22 cellular contexts compared by ENCODE assay signal in genomic region chr2:111205774-111206173, GRCh38.
"Had no signal": no experiment of that assay in that cellular context is flagged by ENCODE, and none has a peak within 500 bp of the region (broad histone marks: within the 10 kb centered on the region; RNA-seq: fewer than 3 reads in every experiment).

No MANE protein-coding gene starts in this region.

- DNase-seq: activated CD4-positive, alpha-beta memory T cell treated with anti-CD3 and anti-CD28 coated beads, Interleukin-2, amount 10 ng/mL, durations not matched to agents 7 days and 5 days; activated CD4-positive, alpha-beta T cell treated with anti-CD3 and anti-CD28 coated beads for 48 hours; activated CD8-positive, alpha-beta memory T cell treated with anti-CD3 and anti-CD28 coated beads, Interleukin-2, amount 50 U/mL, for 48 hours; activated T-cell treated with anti-CD3 and anti-CD28 coated beads, Interleukin-2, amount 50 U/mL, for 4 hours; anterior cingulate cortex; cerebellar nuclear complex; colonic mucosa; effector CD8-positive, alpha-beta T cell; erythroblast; foreskin fibroblast; hippocampal formation; left cardiac atrium; naive thymus-derived CD4-positive, alpha-beta T cell; ovary; stimulated activated CD4-positive, alpha-beta T cell treated with anti-CD3 and anti-CD28 coated beads, Interleukin-12 subunit alpha, Interleukin-12 subunit beta, amount 100 ng/mL, for 4 hours; stimulated activated CD4-positive, alpha-beta T cell treated with anti-CD3 and anti-CD28 coated beads, Interleukin-4, amount 100 ng/mL, for 1 hour; stimulated activated naive CD8-positive, alpha-beta T cell treated with anti-CD3 and anti-CD28 coated beads, Interleukin-15, Interleukin-2, amounts not matched to agents 100 U/mL and 50 U/mL, for 24 hours; T-helper 9 cell; WERI-Rb-1 had no signal

- ATAC-seq: activated CD4-positive, CD25-positive, alpha-beta regulatory T cell treated with anti-CD3 and anti-CD28 coated beads, Interleukin-2, amount 50 U/mL, for 24 hours; activated T-cell treated with anti-CD3 and anti-CD28 coated beads, Interleukin-2, amount 50 U/mL, for 4 hours; activated T-helper 17 cell treated with anti-CD3 and anti-CD28 coated beads, Interleukin-2, amount 50 U/mL, for 72 hours; left cardiac atrium; naive thymus-derived CD4-positive, alpha-beta T cell; sciatic nerve; stimulated activated naive CD8-positive, alpha-beta T cell treated with anti-CD3 and anti-CD28 coated beads, Interleukin-15, Interleukin-2, amounts not matched to agents 100 U/mL and 50 U/mL, for 24 hours had no signal
